30 cellular contexts compared by ENCODE assay signal in genomic region chr18:14769381-14769780, GRCh38. TPM values are rescaled to one million over a fixed set of nuclear protein-coding genes. Genes with fewer than 3 reads are reported as not detected.
"Had no signal": no experiment of that assay in that cellular context is flagged by ENCODE, and none has a peak within 500 bp of the region (broad histone marks: within the 10 kb centered on the region; RNA-seq: fewer than 3 reads in every experiment).

No MANE protein-coding gene starts in this region.

- DNase-seq: dermis blood vessel endothelial cell; effector memory CD4-positive, alpha-beta T cell; foreskin melanocyte; glutamatergic neuron; heart right ventricle; hippocampal formation; left cardiac atrium; left lung; mesenchymal stem cell; mucosa of descending colon; naive thymus-derived CD8-positive, alpha-beta T cell; nephron progenitor cell; nucleus accumbens; ovary; posterior cingulate gyrus; psoas muscle; right cardiac atrium; sigmoid colon; spleen; stimulated activated CD4-positive, alpha-beta T cell treated with anti-CD3 and anti-CD28 coated beads, Interleukin-4, amount 100 ng/mL, for 4 hours; stimulated activated naive B cell treated with anti-CD40 and anti-IgM and Interleukin-4, amounts not matched to agents 10 μg/mL and 1 μg/mL and 100 μg/mL, for 72 hours; transverse colon; upper lobe of right lung had no signal

- H3K27me3 Mint-ChIP-seq: naive thymus-derived CD8-positive, alpha-beta T cell; stimulated activated naive B cell treated with anti-CD40 and anti-IgM and Interleukin-4, amounts not matched to agents 10 μg/mL and 1 μg/mL and 100 μg/mL, for 72 hours; stimulated activated naive CD8-positive, alpha-beta T cell treated with anti-CD3 and anti-CD28 coated beads, Interleukin-15, Interleukin-2, amounts not matched to agents 100 ng/mL and 50 ng/mL, for 24 hours had no signal

- H3K36me3 Mint-ChIP-seq: mesothelial cell of epicardium; naive thymus-derived CD8-positive, alpha-beta T cell; stimulated activated naive B cell treated with anti-CD40 and anti-IgM and Interleukin-4, amounts not matched to agents 10 μg/mL and 1 μg/mL and 100 μg/mL, for 72 hours had no signal

- H3K27ac Mint-ChIP-seq: mesothelial cell of epicardium; naive thymus-derived CD8-positive, alpha-beta T cell; nephron progenitor cell; stimulated activated naive B cell treated with anti-CD40 and anti-IgM and Interleukin-4, amounts not matched to agents 10 μg/mL and 1 μg/mL and 100 μg/mL, for 72 hours; stimulated activated naive CD8-positive, alpha-beta T cell treated with anti-CD3 and anti-CD28 coated beads, Interleukin-15, Interleukin-2, amounts not matched to agents 100 ng/mL and 50 ng/mL, for 24 hours had no signal

- H3K9me3 Mint-ChIP-seq: naive thymus-derived CD8-positive, alpha-beta T cell; stimulated activated naive B cell treated with anti-CD40 and anti-IgM and Interleukin-4, amounts not matched to agents 10 μg/mL and 1 μg/mL and 100 μg/mL, for 72 hours; stimulated activated naive CD8-positive, alpha-beta T cell treated with anti-CD3 and anti-CD28 coated beads, Interleukin-15, Interleukin-2, amounts not matched to agents 100 ng/mL and 50 ng/mL, for 24 hours had no signal

- H3K4me3 Mint-ChIP-seq: mesothelial cell of epicardium; naive thymus-derived CD8-positive, alpha-beta T cell; nephron progenitor cell; stimulated activated naive B cell treated with anti-CD40 and anti-IgM and Interleukin-4, amounts not matched to agents 10 μg/mL and 1 μg/mL and 100 μg/mL, for 72 hours; stimulated activated naive CD8-positive, alpha-beta T cell treated with anti-CD3 and anti-CD28 coated beads, Interleukin-15, Interleukin-2, amounts not matched to agents 100 ng/mL and 50 ng/mL, for 24 hours had no signal

- ATAC-seq: heart right ventricle; left cardiac atrium; left lung; mucosa of descending colon; naive thymus-derived CD8-positive, alpha-beta T cell; psoas muscle; right cardiac atrium; stimulated activated naive B cell treated with anti-CD40 and anti-IgM and Interleukin-4, amounts not matched to agents 10 μg/mL and 1 μg/mL and 100 μg/mL, for 72 hours; upper lobe of right lung had no signal

- H3K4me1 Mint-ChIP-seq: mesothelial cell of epicardium; naive thymus-derived CD8-positive, alpha-beta T cell; nephron progenitor cell; stimulated activated naive B cell treated with anti-CD40 and anti-IgM and Interleukin-4, amounts not matched to agents 10 μg/mL and 1 μg/mL and 100 μg/mL, for 72 hours had no signal

RNA-seq across cellular contexts. Expression of gene ANKRD30B, which starts 21.4 kb away (rescaled TPM):
- total RNA-seq: endothelial cell of umbilical vein; esophagus muscularis mucosa; heart right ventricle; left cardiac atrium; left lung; mesothelial cell of epicardium; naive thymus-derived CD8-positive, alpha-beta T cell; renal cortical epithelial cell; right cardiac atrium; thoracic aorta; upper lobe of right lung; vagina had no signal
- polyA plus RNA-seq: endothelial cell of umbilical vein; heart right ventricle; naive thymus-derived CD8-positive, alpha-beta T cell; right cardiac atrium had no signal
